32 cellular contexts compared by ENCODE assay signal in the genomic region with DNA sequence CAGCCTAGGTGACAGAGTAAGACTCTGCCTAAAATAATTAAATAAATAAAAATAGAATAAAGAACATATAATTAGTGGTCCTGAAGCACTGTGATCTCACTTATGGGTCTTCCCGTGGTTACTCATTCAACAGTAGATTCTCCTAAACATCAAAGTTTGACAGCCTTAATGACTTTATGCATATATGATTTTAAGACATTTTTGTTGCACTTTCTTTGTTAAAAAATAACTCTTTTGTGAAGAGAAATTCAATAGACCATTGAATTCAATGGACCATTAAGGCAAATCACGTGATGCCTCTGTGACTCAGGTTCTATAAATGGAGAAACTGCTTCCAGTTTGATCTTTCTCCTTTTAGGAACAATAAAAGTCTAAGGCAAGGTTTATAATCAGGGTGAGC. TPM values are rescaled to one million over a fixed set of nuclear protein-coding genes. Genes with fewer than 3 reads are reported as not detected.
DNase-seq lines count a peak whose midpoint lies in the region; ATAC-seq, FAIRE-seq and TF ChIP-seq lines count a peak whose summit lies in the region.
"Had no signal": no experiment of that assay in that cellular context is flagged by ENCODE, and none has a peak within 500 bp of the region (broad histone marks: within the 10 kb centered on the region; RNA-seq: fewer than 3 reads in every experiment).

No MANE protein-coding gene starts in this region.

- POLR2A ChIA-PET in K562 (lab: Yijun Ruan, JAX) = no interaction called here

- H3K27me3 ChIP-seq in K562 (ENCODE audit: control insufficient read depth in 2 of 2, insufficient read depth in 2 of 2, low read length in 2 of 2) = peaks cover 22 to 29% of the 10 kb centered on the region in 2 experiments; a peak in 3 of 5 replicates
- H3K27me3 ChIP-seq: ovary, right atrium auricular region, upper lobe of left lung had no signal

- no peaks in the 10 kb centered on the region for H3K79me2 ChIP-seq in K562 (ENCODE audit: control insufficient read depth, insufficient read depth, low read length)

- intact Hi-C loops in K562 (cut with micrococcal nuclease) (no loop called here), mucosa of descending colon (cut with DNase I, micrococcal nuclease) (no loop called here)

- H3K4me3 ChIP-seq in K562 (no peak overlapping the region), mucosa of descending colon (no peak overlapping the region)
- H3K4me3 ChIP-seq: lung, ovary, right atrium auricular region, upper lobe of left lung had no signal

- TF ChIP-seq EP300 in K562 (IDR thresholded peaks at IDR 0.05; ENCODE audit: low read length) = no peak

- H2AFZ ChIP-seq in K562 (ENCODE audit: low read depth, low read length) = no peak overlapping the region; the same call in 1 of the 2 replicates

- TF ChIP-seq POLR2A in K562 (conservative IDR thresholded peaks at IDR 0.05) = no peak

- no peaks in the 10 kb centered on the region for H3K9me1 ChIP-seq in K562 (ENCODE audit: control insufficient read depth, insufficient read depth, low read length)

- H4K20me1 ChIP-seq in K562 (replicated peaks; ENCODE audit: control insufficient read depth, insufficient read depth, low read length) = no peaks in the 10 kb centered on the region

- H3K27ac ChIP-seq in K562 (ENCODE audit: extremely low read depth, low read depth, low read length) = no peak overlapping the region
- H3K27ac ChIP-seq: ovary, right atrium auricular region, upper lobe of left lung had no signal

- H3K9me3 ChIP-seq in K562 (replicated peaks; ENCODE audit: control insufficient read depth, insufficient read depth, low read depth, low read length) (no peaks in the 10 kb centered on the region), mucosa of descending colon (no peaks in the 10 kb centered on the region)
- H3K9me3 ChIP-seq: ovary, right atrium auricular region, upper lobe of left lung had no signal

- no peak for TF ChIP-seq RAD21 in K562 (CRISPR knock-in tag; conservative IDR thresholded peaks at IDR 0.05 in 1 of 2, IDR thresholded peaks at IDR 0.05 in 1 of 2)

- TF ChIP-seq CTCF in K562 (IDR thresholded peaks at IDR 0.05 in 2 of 3, conservative IDR thresholded peaks at IDR 0.05 in 1 of 3; ENCODE audit: insufficient read depth in 2 of 3, low read depth in 1 of 3, low read length in 3 of 3) (no peak), mucosa of descending colon (IDR thresholded peaks at IDR 0.05) (no peak)

- H3K36me3 ChIP-seq in K562 (ENCODE audit: control insufficient read depth, insufficient read depth, low read length) = no peaks in the 10 kb centered on the region
- no peaks in the 10 kb centered on the region for H3K36me3 ChIP-seq in mucosa of descending colon (ENCODE audit: low read depth)
- H3K36me3 ChIP-seq: ovary, upper lobe of left lung had no signal

- DNase-seq in Caki2 (ENCODE audit: low read depth) (peak; percentile 78), K562 (ENCODE audit: extremely low read depth in 1 of 4, low spot score in 3 of 4) (no peak), mucosa of descending colon (no peak), NCI-H345 treated with DMSO at 0.1 percent for 48 hours (lab: John Stamatoyannopoulos, UW; ENCODE audit: unreplicated experiment) (no peak), GF-D8 (lab: John Stamatoyannopoulos, UW) (no peak), NCI-H1105 treated with DMSO at 0.1 percent for 48 hours (lab: John Stamatoyannopoulos, UW) (no peak), A172 (ENCODE audit: low spot score) (no peak)
- DNase-seq: activated CD8-positive, alpha-beta T cell treated with anti-CD3 and anti-CD28 coated beads, Interleukin-2, amount 10 ng/mL, durations not matched to agents 7 days and 5 days; activated gamma-delta T cell; activated T-cell treated with anti-CD3 and anti-CD28 coated beads, Interleukin-2, amount 50 U/mL, for 1 hour; C1 segment of cervical spinal cord; caudate nucleus; MV-4-11; NCI-H1694; nephron progenitor cell; OCI-M1; ovary; stimulated activated CD4-positive, alpha-beta T cell treated with anti-CD3 and anti-CD28 coated beads, Interleukin-4, amount 100 ng/mL, for 1 hour had no signal

- ATAC-seq in HG03060 (IDR thresholded peaks at IDR 0.05; ENCODE audit: low read depth, unreplicated experiment) (peak; percentile 44), K562 (no peak), mucosa of descending colon (peak; percentile 34)
- ATAC-seq: activated CD8-positive, alpha-beta T cell treated with anti-CD3 and anti-CD28 coated beads, Interleukin-2, amount 10 ng/mL, durations not matched to agents 7 days and 5 days; HCT116; Right ventricle myocardium inferior; stimulated activated effector memory CD8-positive, alpha-beta T cell treated with anti-CD3 and anti-CD28 coated beads, Interleukin-12 subunit alpha, Interleukin-12 subunit beta, amount 100 ng/mL, for 72 hours had no signal

- H3K4me1 ChIP-seq in K562 (replicated peaks in 1 of 2; ENCODE audit: control insufficient read depth in 2 of 2, insufficient read depth in 2 of 2, low read length in 2 of 2) (no peaks in the 10 kb centered on the region), mucosa of descending colon (ENCODE audit: low read depth) (peaks cover 1% of the 10 kb centered on the region)
- H3K4me1 ChIP-seq: right atrium auricular region, upper lobe of left lung had no signal

- in situ Hi-C loops in Caki2 (cut with HindIII; ENCODE audit: low pct_unique_long_range_greater_than_20kb, low sequenced_read_pairs) (no loop called here), K562 (cut with MboI) (no loop called here)

- H3K4me2 ChIP-seq in K562 (ENCODE audit: insufficient read depth, low read length) = no peak overlapping the region

- CTCF ChIA-PET in K562 (lab: Yijun Ruan, JAX; ENCODE audit: low intra/inter-chr PET ratio) = no interaction called here

- H3K9ac ChIP-seq in K562 (ENCODE audit: insufficient read depth in 1 of 2, low read depth in 2 of 2, low read length in 2 of 2) = no peak overlapping the region

- FAIRE-seq in K562 (lab: Jason Lieb, UNC) = no peak
- FAIRE-seq: astrocyte, endometrium, islet of Langerhans had no signal

- WGBS in K562 (ENCODE audit: insufficient coverage, low coverage, missing lambda C conversion rate) = 3% methylated on average over 2 of the region's 2 CpGs

- BruUV-seq in K562 (replicated peaks; lab: Mats Ljungman, UMichigan) = no TSS peak

TF ChIP-seq in K562, 482 proteins besides CTCF, POLR2A, EP300 and RAD21 (continues in another document):
- no peak for TF ChIP-seq MEF2D (tag; conservative IDR thresholded peaks at IDR 0.05; ENCODE audit: low read depth)
- TF ChIP-seq, protein P1, sequence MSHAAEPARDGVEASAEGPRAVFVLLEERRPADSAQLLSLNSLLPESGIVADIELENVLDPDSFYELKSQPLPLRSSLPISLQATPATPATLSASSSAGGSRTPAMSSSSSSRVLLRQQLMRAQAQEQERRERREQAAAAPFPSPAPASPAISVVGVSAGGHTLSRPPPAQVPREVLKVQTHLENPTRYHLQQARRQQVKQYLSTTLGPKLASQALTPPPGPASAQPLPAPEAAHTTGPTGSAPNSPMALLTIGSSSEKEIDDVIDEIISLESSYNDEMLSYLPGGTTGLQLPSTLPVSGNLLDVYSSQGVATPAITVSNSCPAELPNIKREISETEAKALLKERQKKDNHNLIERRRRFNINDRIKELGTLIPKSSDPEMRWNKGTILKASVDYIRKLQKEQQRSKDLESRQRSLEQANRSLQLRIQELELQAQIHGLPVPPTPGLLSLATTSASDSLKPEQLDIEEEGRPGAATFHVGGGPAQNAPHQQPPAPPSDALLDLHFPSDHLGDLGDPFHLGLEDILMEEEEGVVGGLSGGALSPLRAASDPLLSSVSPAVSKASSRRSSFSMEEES (CRISPR knock-in tag; IDR thresholded peaks at IDR 0.05) = peak; percentile 92
- TF ChIP-seq RAD51 (IDR thresholded peaks at IDR 0.05; ENCODE audit: borderline replicate concordance, low read depth) = peak; percentile 59

RNA-seq across cellular contexts. Expression of a gene that starts 59.6 kb away (rescaled TPM):
- not detected in 2 replicates for total RNA-seq in Caki2 (2014; rRNA removed; shearing (Covaris generic); ENCODE audit: low replicate concordance)
- total RNA-seq in K562 (2011; cell fraction: chromatin; rRNA removed; ENCODE audit: low replicate concordance) = not detected in 2 replicates
- total RNA-seq in K562 (2011; cell fraction: nucleolus; rRNA removed) = not detected in 2 replicates
- 0.29 TPM in 1 of 2 replicates, not detected in the other for total RNA-seq in K562 (2011; cell fraction: nucleoplasm; rRNA removed)
- total RNA-seq in K562 (2014; rRNA removed) (0.12 TPM in 1 of 2 replicates, not detected in the other), K562 (2014; rRNA removed; fragmentation: Illumina TruSeq; extraction: Trizol) (not detected in 2 replicates), K562 (2015; rRNA removed; fragmentation: Illumina TruSeq; extraction: Trizol) (not detected in 2 replicates), K562 (2021) (not detected in 2 replicates), mucosa of descending colon (under 1 TPM in 2 of 3 donors, not detected in 1; 0.19 to 0.53 TPM)
- polyA plus RNA-seq in K562 (2011; rRNA removed) (not detected in 2 replicates), K562 (2014; fragmentation: Illumina TruSeq; extraction: Trizol) (not detected in 2 replicates), K562 (2014; fragmentation: Nextera tagmentation; extraction: Ambion mirVana) (not detected), K562 (2014; rRNA removed) (0.20 TPM in 1 of 2 replicates, not detected in the other)
- 0.06 TPM in 1 of 2 replicates, not detected in the other for polyA plus RNA-seq in K562 (2011; cell fraction: cytosol; rRNA removed)
- polyA plus RNA-seq in K562 (2011; cell fraction: nucleus; rRNA removed) = not detected in 2 replicates
- not detected in 2 replicates for polyA plus RNA-seq in K562 (2012)
- not detected in 2 replicates for polyA minus RNA-seq in K562 (2011; rRNA and poly(A)+ RNA removed)
- polyA minus RNA-seq in K562 (2011; cell fraction: cytosol; rRNA and poly(A)+ RNA removed) = not detected in 2 replicates
- not detected in 2 replicates for polyA minus RNA-seq in K562 (2011; cell fraction: nucleus; rRNA and poly(A)+ RNA removed)
- total RNA-seq in A172 (2014; rRNA removed; shearing (Covaris generic)) = not detected in 2 replicates
- total RNA-seq: activated CD8-positive, alpha-beta T cell treated with anti-CD3 and anti-CD28 coated beads, Interleukin-2, amount 10 ng/mL, durations not matched to agents 7 days and 5 days; astrocyte; glomerular endothelial cell; lung; mucosa of gallbladder; right atrium auricular region; Right ventricle myocardium inferior; subcutaneous adipose tissue; T-helper 2 cell treated with Interferon-gamma antibody and Interleukin-4, amounts not matched to agents 100 ng/mL and 5 ng/mL, for 36 hours; upper lobe of left lung had no signal
